Comparison of ENCODE assay signal across 1 cellular context in genomic region chr16:68113059-68113757, GRCh38.
A peak's percentile ranks its signal among the peaks of the same experiment; 100 is the strongest.
TF ChIP-seq lines count a peak whose summit lies in the region.

No MANE protein-coding gene starts in this region.

TF ChIP-seq in HepG2, 621 proteins besides CTCF, POLR2A, EP300 and RAD21 (continued from another document and continues in another):
- TF ChIP-seq ARID3A (IDR thresholded peaks at IDR 0.05; ENCODE audit: low read depth, low read length) (0 out of 2 replicates have a peak, but pooled peaks have one; percentile 17), TEAD2 (CRISPR knock-in tag; IDR thresholded peaks at IDR 0.05) (no peak), IKZF4 (CRISPR knock-in tag; IDR thresholded peaks at IDR 0.05; ENCODE audit: borderline replicate concordance, low read depth, not compliant biosample characterization) (no peak), ZNF383 (CRISPR knock-in tag; IDR thresholded peaks at IDR 0.05; ENCODE audit: borderline replicate concordance) (no peak), ZNF792 (CRISPR knock-in tag; IDR thresholded peaks at IDR 0.05) (no peak), ZNF788 (CRISPR knock-in tag; IDR thresholded peaks at IDR 0.05; ENCODE audit: borderline replicate concordance) (no peak), ZNF776 (CRISPR knock-in tag; IDR thresholded peaks at IDR 0.05) (no peak), ZNF660 (CRISPR knock-in tag; IDR thresholded peaks at IDR 0.05; ENCODE audit: borderline replicate concordance, low read depth) (no peak), TBL1XR1 (IDR thresholded peaks at IDR 0.05; ENCODE audit: borderline replicate concordance, low read length, partially characterized antibody) (no peak), ZMAT3 (CRISPR knock-in tag; conservative IDR thresholded peaks at IDR 0.05) (no peak), RAD51 (IDR thresholded peaks at IDR 0.05; ENCODE audit: borderline replicate concordance) (no peak), GRHL1 (CRISPR knock-in tag; conservative IDR thresholded peaks at IDR 0.05) (no peak), NR2F1 (CRISPR knock-in tag; IDR thresholded peaks at IDR 0.05) (peak; percentile 57 to 77; a peak in 3 of 4 replicates), ZNF589 (CRISPR knock-in tag; conservative IDR thresholded peaks at IDR 0.05) (no peak), PTBP1 (IDR thresholded peaks at IDR 0.05; ENCODE audit: low read depth, low read length, poor library complexity, severe bottlenecking) (no peak), RORA (CRISPR knock-in tag; IDR thresholded peaks at IDR 0.05) (no peak), ZNF879 (CRISPR knock-in tag; IDR thresholded peaks at IDR 0.05) (no peak), MTA3 (CRISPR knock-in tag; IDR thresholded peaks at IDR 0.05) (no peak), ZNF780A (CRISPR knock-in tag; IDR thresholded peaks at IDR 0.05) (no peak), SNAI1 (CRISPR knock-in tag; IDR thresholded peaks at IDR 0.05; ENCODE audit: borderline replicate concordance) (no peak), NCOA1 (CRISPR knock-in tag; IDR thresholded peaks at IDR 0.05) (no peak), SPEN (CRISPR knock-in tag; IDR thresholded peaks at IDR 0.05; ENCODE audit: low read depth) (no peak), RFX3 (CRISPR knock-in tag; IDR thresholded peaks at IDR 0.05) (no peak), ZNF331 (CRISPR knock-in tag; IDR thresholded peaks at IDR 0.05) (peak; percentile 86; the same call in 1 of the 2 replicates), ZNF782 (CRISPR knock-in tag; IDR thresholded peaks at IDR 0.05; ENCODE audit: borderline replicate concordance) (no peak), STAG1 (CRISPR knock-in tag; IDR thresholded peaks at IDR 0.05) (peak; percentile 25; the same call in 1 of the 2 replicates), ZNF7 (CRISPR knock-in tag; IDR thresholded peaks at IDR 0.05) (no peak), ZFX (CRISPR knock-in tag; IDR thresholded peaks at IDR 0.05; ENCODE audit: low read depth) (no peak), SRSF9 (IDR thresholded peaks at IDR 0.05; ENCODE audit: borderline replicate concordance, insufficient read depth, low read depth, low read length, poor library complexity, severe bottlenecking) (no peak), ARHGAP35 (CRISPR knock-in tag; IDR thresholded peaks at IDR 0.05; ENCODE audit: borderline replicate concordance) (no peak), ZFAT (CRISPR knock-in tag; conservative IDR thresholded peaks at IDR 0.05) (no peak), RXRB (CRISPR knock-in tag; IDR thresholded peaks at IDR 0.05; ENCODE audit: borderline replicate concordance) (peak; percentile 96), KLF6 (CRISPR knock-in tag; IDR thresholded peaks at IDR 0.05) (peak; percentile 95), MTF2 (CRISPR knock-in tag; IDR thresholded peaks at IDR 0.05; ENCODE audit: borderline replicate concordance) (no peak), NRL (CRISPR knock-in tag; IDR thresholded peaks at IDR 0.05; ENCODE audit: borderline replicate concordance) (no peak; the same call in 1 of the 2 replicates), ZNF317 (CRISPR knock-in tag; IDR thresholded peaks at IDR 0.05) (peak; percentile 72; the same call in 1 of the 2 replicates)
- TF ChIP-seq, protein P1, sequence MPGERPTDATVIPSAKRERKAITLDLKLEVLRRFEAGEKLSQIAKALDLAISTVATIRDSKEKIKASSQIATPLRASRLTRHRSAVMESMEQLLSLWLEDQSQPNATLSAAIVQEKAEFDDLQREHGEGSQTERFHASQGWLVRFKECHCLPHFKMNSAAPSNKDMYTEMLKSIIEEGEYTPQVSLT (CRISPR knock-in tag; IDR thresholded peaks at IDR 0.05; ENCODE audit: borderline replicate concordance, low read depth): no peak
- TF ChIP-seq, protein P2, sequence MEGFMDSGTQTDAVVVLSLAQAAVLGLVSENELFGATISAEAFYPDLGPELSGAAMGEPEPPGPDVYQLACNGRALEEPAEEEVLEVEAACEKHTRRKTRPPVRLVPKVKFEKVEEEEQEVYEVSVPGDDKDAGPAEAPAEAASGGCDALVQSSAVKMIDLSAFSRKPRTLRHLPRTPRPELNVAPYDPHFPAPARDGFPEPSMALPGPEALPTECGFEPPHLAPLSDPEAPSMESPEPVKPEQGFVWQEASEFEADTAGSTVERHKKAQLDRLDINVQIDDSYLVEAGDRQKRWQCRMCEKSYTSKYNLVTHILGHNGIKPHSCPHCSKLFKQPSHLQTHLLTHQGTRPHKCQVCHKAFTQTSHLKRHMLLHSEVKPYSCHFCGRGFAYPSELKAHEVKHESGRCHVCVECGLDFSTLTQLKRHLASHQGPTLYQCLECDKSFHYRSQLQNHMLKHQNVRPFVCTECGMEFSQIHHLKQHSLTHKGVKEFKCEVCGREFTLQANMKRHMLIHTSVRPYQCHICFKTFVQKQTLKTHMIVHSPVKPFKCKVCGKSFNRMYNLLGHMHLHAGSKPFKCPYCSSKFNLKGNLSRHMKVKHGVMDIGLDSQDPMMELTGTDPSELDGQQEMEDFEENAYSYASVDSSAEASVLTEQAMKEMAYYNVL (CRISPR knock-in tag; IDR thresholded peaks at IDR 0.05; ENCODE audit: borderline replicate concordance): peak; percentile 90; the same call in 1 of the 2 replicates
- TF ChIP-seq, protein P3, sequence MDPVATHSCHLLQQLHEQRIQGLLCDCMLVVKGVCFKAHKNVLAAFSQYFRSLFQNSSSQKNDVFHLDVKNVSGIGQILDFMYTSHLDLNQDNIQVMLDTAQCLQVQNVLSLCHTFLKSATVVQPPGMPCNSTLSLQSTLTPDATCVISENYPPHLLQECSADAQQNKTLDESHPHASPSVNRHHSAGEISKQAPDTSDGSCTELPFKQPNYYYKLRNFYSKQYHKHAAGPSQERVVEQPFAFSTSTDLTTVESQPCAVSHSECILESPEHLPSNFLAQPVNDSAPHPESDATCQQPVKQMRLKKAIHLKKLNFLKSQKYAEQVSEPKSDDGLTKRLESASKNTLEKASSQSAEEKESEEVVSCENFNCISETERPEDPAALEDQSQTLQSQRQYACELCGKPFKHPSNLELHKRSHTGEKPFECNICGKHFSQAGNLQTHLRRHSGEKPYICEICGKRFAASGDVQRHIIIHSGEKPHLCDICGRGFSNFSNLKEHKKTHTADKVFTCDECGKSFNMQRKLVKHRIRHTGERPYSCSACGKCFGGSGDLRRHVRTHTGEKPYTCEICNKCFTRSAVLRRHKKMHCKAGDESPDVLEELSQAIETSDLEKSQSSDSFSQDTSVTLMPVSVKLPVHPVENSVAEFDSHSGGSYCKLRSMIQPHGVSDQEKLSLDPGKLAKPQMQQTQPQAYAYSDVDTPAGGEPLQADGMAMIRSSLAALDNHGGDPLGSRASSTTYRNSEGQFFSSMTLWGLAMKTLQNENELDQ (CRISPR knock-in tag; IDR thresholded peaks at IDR 0.05; ENCODE audit: borderline replicate concordance): no peak
- TF ChIP-seq, protein P4, sequence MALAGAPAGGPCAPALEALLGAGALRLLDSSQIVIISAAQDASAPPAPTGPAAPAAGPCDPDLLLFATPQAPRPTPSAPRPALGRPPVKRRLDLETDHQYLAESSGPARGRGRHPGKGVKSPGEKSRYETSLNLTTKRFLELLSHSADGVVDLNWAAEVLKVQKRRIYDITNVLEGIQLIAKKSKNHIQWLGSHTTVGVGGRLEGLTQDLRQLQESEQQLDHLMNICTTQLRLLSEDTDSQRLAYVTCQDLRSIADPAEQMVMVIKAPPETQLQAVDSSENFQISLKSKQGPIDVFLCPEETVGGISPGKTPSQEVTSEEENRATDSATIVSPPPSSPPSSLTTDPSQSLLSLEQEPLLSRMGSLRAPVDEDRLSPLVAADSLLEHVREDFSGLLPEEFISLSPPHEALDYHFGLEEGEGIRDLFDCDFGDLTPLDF (CRISPR knock-in tag; IDR thresholded peaks at IDR 0.05): no peak
- TF ChIP-seq, protein P5, sequence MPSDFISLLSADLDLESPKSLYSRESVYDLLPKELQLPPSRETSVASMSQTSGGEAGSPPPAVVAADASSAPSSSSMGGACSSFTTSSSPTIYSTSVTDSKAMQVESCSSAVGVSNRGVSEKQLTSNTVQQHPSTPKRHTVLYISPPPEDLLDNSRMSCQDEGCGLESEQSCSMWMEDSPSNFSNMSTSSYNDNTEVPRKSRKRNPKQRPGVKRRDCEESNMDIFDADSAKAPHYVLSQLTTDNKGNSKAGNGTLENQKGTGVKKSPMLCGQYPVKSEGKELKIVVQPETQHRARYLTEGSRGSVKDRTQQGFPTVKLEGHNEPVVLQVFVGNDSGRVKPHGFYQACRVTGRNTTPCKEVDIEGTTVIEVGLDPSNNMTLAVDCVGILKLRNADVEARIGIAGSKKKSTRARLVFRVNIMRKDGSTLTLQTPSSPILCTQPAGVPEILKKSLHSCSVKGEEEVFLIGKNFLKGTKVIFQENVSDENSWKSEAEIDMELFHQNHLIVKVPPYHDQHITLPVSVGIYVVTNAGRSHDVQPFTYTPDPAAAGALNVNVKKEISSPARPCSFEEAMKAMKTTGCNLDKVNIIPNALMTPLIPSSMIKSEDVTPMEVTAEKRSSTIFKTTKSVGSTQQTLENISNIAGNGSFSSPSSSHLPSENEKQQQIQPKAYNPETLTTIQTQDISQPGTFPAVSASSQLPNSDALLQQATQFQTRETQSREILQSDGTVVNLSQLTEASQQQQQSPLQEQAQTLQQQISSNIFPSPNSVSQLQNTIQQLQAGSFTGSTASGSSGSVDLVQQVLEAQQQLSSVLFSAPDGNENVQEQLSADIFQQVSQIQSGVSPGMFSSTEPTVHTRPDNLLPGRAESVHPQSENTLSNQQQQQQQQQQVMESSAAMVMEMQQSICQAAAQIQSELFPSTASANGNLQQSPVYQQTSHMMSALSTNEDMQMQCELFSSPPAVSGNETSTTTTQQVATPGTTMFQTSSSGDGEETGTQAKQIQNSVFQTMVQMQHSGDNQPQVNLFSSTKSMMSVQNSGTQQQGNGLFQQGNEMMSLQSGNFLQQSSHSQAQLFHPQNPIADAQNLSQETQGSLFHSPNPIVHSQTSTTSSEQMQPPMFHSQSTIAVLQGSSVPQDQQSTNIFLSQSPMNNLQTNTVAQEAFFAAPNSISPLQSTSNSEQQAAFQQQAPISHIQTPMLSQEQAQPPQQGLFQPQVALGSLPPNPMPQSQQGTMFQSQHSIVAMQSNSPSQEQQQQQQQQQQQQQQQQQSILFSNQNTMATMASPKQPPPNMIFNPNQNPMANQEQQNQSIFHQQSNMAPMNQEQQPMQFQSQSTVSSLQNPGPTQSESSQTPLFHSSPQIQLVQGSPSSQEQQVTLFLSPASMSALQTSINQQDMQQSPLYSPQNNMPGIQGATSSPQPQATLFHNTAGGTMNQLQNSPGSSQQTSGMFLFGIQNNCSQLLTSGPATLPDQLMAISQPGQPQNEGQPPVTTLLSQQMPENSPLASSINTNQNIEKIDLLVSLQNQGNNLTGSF (CRISPR knock-in tag; IDR thresholded peaks at IDR 0.05): no peak
- TF ChIP-seq, protein P6, sequence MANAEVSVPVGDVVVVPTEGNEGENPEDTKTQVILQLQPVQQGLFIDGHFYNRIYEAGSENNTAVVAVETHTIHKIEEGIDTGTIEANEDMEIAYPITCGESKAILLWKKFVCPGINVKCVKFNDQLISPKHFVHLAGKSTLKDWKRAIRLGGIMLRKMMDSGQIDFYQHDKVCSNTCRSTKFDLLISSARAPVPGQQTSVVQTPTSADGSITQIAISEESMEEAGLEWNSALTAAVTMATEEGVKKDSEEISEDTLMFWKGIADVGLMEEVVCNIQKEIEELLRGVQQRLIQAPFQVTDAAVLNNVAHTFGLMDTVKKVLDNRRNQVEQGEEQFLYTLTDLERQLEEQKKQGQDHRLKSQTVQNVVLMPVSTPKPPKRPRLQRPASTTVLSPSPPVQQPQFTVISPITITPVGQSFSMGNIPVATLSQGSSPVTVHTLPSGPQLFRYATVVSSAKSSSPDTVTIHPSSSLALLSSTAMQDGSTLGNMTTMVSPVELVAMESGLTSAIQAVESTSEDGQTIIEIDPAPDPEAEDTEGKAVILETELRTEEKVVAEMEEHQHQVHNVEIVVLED (CRISPR knock-in tag; IDR thresholded peaks at IDR 0.05; ENCODE audit: borderline replicate concordance): no peak; the same call in 1 of the 2 replicates
- TF ChIP-seq, protein P7, sequence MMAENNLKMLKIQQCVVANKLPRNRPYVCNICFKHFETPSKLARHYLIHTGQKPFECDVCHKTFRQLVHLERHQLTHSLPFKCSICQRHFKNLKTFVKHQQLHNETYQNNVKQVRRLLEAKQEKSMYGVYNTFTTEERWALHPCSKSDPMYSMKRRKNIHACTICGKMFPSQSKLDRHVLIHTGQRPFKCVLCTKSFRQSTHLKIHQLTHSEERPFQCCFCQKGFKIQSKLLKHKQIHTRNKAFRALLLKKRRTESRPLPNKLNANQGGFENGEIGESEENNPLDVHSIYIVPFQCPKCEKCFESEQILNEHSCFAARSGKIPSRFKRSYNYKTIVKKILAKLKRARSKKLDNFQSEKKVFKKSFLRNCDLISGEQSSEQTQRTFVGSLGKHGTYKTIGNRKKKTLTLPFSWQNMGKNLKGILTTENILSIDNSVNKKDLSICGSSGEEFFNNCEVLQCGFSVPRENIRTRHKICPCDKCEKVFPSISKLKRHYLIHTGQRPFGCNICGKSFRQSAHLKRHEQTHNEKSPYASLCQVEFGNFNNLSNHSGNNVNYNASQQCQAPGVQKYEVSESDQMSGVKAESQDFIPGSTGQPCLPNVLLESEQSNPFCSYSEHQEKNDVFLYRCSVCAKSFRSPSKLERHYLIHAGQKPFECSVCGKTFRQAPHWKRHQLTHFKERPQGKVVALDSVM (CRISPR knock-in tag; IDR thresholded peaks at IDR 0.05): peak; percentile 50
